In the genomic region with DNA sequence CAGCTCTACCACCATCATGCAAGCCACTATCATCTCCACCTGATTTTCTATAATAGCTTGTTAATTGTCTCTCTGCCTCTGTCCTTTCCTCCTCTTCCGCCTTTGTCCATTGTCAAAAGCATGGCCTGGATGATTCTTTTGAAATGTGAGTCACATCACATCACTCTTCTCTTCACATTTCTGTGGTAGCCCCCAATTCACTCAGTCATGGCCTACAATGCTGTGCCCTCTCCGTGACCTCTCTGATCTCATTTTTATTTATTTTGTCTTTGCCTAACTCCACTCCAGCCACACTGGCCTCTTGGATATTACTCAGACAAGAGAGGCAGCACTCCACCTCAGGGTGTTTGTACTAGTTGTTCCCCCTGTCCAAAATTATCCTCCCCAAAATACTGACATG, we compare ENCODE assay signal across 18 cellular contexts. TPM values are rescaled to one million over a fixed set of nuclear protein-coding genes. Genes with fewer than 3 reads are reported as not detected.
DNase-seq lines count a peak whose midpoint lies in the region; ATAC-seq, FAIRE-seq and TF ChIP-seq lines count a peak whose summit lies in the region.
"Had no signal": no experiment of that assay in that cellular context is flagged by ENCODE, and none has a peak within 500 bp of the region (broad histone marks: within the 10 kb centered on the region; RNA-seq: fewer than 3 reads in every experiment).

No MANE protein-coding gene starts in this region.

- peaks cover 12% of the 10 kb centered on the region for H3K27me3 Mint-ChIP-seq in astrocyte (ENCODE audit: low read depth, unreplicated experiment)

- peaks cover 14% of the 10 kb centered on the region for H3K27me3 ChIP-seq in cardiac muscle cell
- no peaks in the 10 kb centered on the region for H3K27me3 ChIP-seq in left ventricle myocardium inferior (ENCODE audit: low read depth)
- peaks cover 8% of the 10 kb centered on the region for H3K27me3 ChIP-seq in astrocyte (ENCODE audit: insufficient read depth, low read length)
- H3K27me3 ChIP-seq in esophagus muscularis mucosa = peaks cover 0 to 18% (median under 1%) of the 10 kb centered on the region in 4 donors
- H3K27me3 ChIP-seq: BLaER1 had no signal

- peak overlapping the region; percentile 43 for H3K4me2 ChIP-seq in astrocyte (ENCODE audit: low read length)
- H3K4me2 ChIP-seq: BLaER1 had no signal

- no peaks in the 10 kb centered on the region for H4K20me1 ChIP-seq in astrocyte (ENCODE audit: insufficient read depth, low read length)
- H4K20me1 ChIP-seq: BLaER1 had no signal

- no peaks in the 10 kb centered on the region for H3K36me3 Mint-ChIP-seq in astrocyte (ENCODE audit: low read depth, unreplicated experiment)

- no peak overlapping the region for H3K4me3 Mint-ChIP-seq in astrocyte (ENCODE audit: unreplicated experiment)

- H3K27ac Mint-ChIP-seq in astrocyte (ENCODE audit: unreplicated experiment) = no peak overlapping the region

- H3K36me3 ChIP-seq in cardiac muscle cell (no peaks in the 10 kb centered on the region), left ventricle myocardium inferior (no peaks in the 10 kb centered on the region), astrocyte (ENCODE audit: insufficient read depth, low read length) (no peaks in the 10 kb centered on the region), esophagus muscularis mucosa (no peaks in the 10 kb centered on the region)
- H3K36me3 ChIP-seq: BLaER1 had no signal

- no peak for ATAC-seq in GM21423 (IDR thresholded peaks at IDR 0.05; ENCODE audit: unreplicated experiment)
- ATAC-seq: Panc1 had no signal

- TF ChIP-seq CTCF in cardiac muscle cell (IDR thresholded peaks at IDR 0.05; ENCODE audit: low read depth, low read length) (no peak), left ventricle myocardium inferior (IDR thresholded peaks at IDR 0.05; ENCODE audit: borderline replicate concordance) (no peak), astrocyte (IDR thresholded peaks at IDR 0.05; ENCODE audit: insufficient read depth, low read depth, low read length) (no peak), esophagus muscularis mucosa (IDR thresholded peaks at IDR 0.05) (no peak)

- H3K4me1 Mint-ChIP-seq in astrocyte (ENCODE audit: low read depth, unreplicated experiment) = no peaks in the 10 kb centered on the region

- H3K27ac ChIP-seq in cardiac muscle cell (peak overlapping the region; percentile 74), left ventricle myocardium inferior (replicated peaks) (no peak overlapping the region), astrocyte (ENCODE audit: low read depth, low read length) (peak overlapping the region; percentile 20), esophagus muscularis mucosa (replicated peaks in 1 of 4) (no peak overlapping the region)
- H3K27ac ChIP-seq: 22Rv1, BLaER1 had no signal

- H3K4me3 ChIP-seq in cardiac muscle cell (no peak overlapping the region), left ventricle myocardium inferior (no peak overlapping the region), astrocyte (ENCODE audit: insufficient read depth, low read depth, low read length) (no peak overlapping the region), esophagus muscularis mucosa (no peak overlapping the region)
- H3K4me3 ChIP-seq: BLaER1 had no signal

- no peak for TF ChIP-seq POLR2A in esophagus muscularis mucosa (IDR thresholded peaks at IDR 0.05; ENCODE audit: low read depth)

- WGBS in esophagus muscularis mucosa = 86% methylated on average over 2 of the region's 2 CpGs

- no peaks in the 10 kb centered on the region for H3K79me2 ChIP-seq in astrocyte (ENCODE audit: insufficient read depth, low read length)

- H2AFZ ChIP-seq in astrocyte (ENCODE audit: low read depth, low read length) = no peak overlapping the region

- intact Hi-C loops in left ventricle myocardium inferior (cut with micrococcal nuclease) = no loop called here
- intact Hi-C loops in esophagus muscularis mucosa (cut with DNase I) = no loop called here

- DNase-seq in cardiac muscle cell (ENCODE audit: low read depth in 1 of 2, low spot score in 1 of 2) (no peak), left ventricle myocardium inferior (no peak), astrocyte (ENCODE audit: low read depth) (peak; percentile 71), kidney glomerular epithelial cell (lab: John Stamatoyannopoulos, UW) (peak; percentile 32), urothelium cell line (ENCODE audit: low spot score) (peak; percentile 50), NCI-H345 (lab: John Stamatoyannopoulos, UW) (no peak), esophagus muscularis mucosa (ENCODE audit: extremely low spot score) (no peak)
- DNase-seq: DMS153, NCI-H1092 treated with DMSO at 0.1 percent for 48 hours, NCI-H1694 treated with DMSO at 0.1 percent for 48 hours, NCI-H446, NCI-H82, SHP77 had no signal

- H3K9ac ChIP-seq in astrocyte (ENCODE audit: low read length) = no peak overlapping the region
- H3K9ac ChIP-seq: BLaER1 had no signal

- no peak for TF ChIP-seq EP300 in esophagus muscularis mucosa (IDR thresholded peaks at IDR 0.05)

- FAIRE-seq in astrocyte (lab: Jason Lieb, UNC) (no peak), urothelium cell line (lab: Jason Lieb, UNC) (no peak)

- no peaks in the 10 kb centered on the region for H3K9me3 ChIP-seq in cardiac muscle cell (ENCODE audit: low read depth)
- H3K9me3 ChIP-seq in left ventricle myocardium inferior (replicated peaks) = no peaks in the 10 kb centered on the region
- no peaks in the 10 kb centered on the region for H3K9me3 ChIP-seq in astrocyte (ENCODE audit: insufficient read depth, low read depth, low read length)
- H3K9me3 ChIP-seq in esophagus muscularis mucosa = no peaks in the 10 kb centered on the region
- H3K9me3 ChIP-seq: BLaER1 had no signal

- peaks cover 2% of the 10 kb centered on the region for H3K9me3 Mint-ChIP-seq in astrocyte (ENCODE audit: unreplicated experiment)

- H3K4me1 ChIP-seq in cardiac muscle cell (ENCODE audit: low read depth) (peaks cover 13% of the 10 kb centered on the region), left ventricle myocardium inferior (peaks cover 8% of the 10 kb centered on the region), astrocyte (ENCODE audit: insufficient read depth, low read length) (peaks cover 16% of the 10 kb centered on the region), esophagus muscularis mucosa (peaks cover 0 to 8% (median 8%) of the 10 kb centered on the region in 4 donors)

RNA-seq across cellular contexts. Expression of gene ABCB4, which starts 4.9 kb away (rescaled TPM):
- 1.0 and 2.8 TPM in 2 replicates for total RNA-seq in cardiac muscle cell
- polyA plus RNA-seq in cardiac muscle cell = 1.4 and 1.8 TPM in 2 replicates
- 4.2 TPM for total RNA-seq in left ventricle myocardium inferior
- total RNA-seq in astrocyte = 0.36 and 0.48 TPM in 2 replicates
- 1 to 10 TPM in 3 of 4 donors, under 1 TPM in 1; 0.66 to 1.4 (median 1.1) TPM for total RNA-seq in esophagus muscularis mucosa
- total RNA-seq: G401 had no signal

Comparison
In these comparisons a context has a peak if more than half of its experiments do, and no peak if none do; other contexts are left out.
1. H3K27ac ChIP-seq: peak in cardiac muscle cell (single experiment) and astrocyte (single experiment); none in left ventricle myocardium inferior (single experiment) and esophagus muscularis mucosa (0 of 4).
2. DNase-seq: peak in astrocyte (single experiment), kidney glomerular epithelial cell (single experiment) and urothelium cell line (single experiment); none in cardiac muscle cell (0 of 2), left ventricle myocardium inferior (single experiment), NCI-H345 (single experiment) and esophagus muscularis mucosa (single experiment).